16 cellular contexts compared by ENCODE assay signal in the genomic region with DNA sequence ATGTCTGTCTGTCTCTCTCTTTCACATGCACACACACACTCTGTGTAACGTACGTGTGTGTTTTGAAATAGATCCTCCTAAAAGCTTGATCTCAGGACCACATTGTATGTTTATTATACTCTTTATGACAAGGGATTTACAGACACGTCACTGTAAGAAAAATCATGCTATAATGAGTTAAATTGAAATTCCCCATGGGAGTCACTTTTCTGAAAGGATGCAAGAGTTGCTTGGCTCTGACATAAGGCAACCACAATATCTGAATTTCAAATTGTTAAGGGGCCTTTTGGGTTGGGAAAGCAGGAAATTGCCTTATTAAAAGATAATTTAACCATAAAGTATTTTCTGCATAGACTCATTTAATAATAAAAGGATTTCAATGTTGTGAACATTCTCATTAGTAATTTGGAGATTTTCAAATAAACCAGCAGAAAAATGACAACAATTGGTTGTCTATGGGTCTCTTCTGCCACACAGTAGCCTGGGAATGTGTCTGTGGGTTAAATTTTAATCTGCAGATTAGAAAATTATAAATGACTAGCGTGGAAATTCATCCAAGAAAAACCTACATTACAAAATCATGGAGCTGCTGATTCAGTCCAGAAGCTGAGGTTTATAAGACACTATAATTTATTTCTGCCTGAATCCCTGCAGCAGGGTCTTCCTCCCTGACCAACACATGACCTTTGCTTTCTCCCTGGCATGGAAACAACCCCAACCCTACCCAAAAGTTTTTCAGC.
A peak's percentile ranks its signal among the peaks of the same experiment; 100 is the strongest.
DNase-seq lines count a peak whose midpoint lies in the region; ATAC-seq, FAIRE-seq and TF ChIP-seq lines count a peak whose summit lies in the region.
"Had no signal": no experiment of that assay in that cellular context is flagged by ENCODE, and none has a peak within 500 bp of the region (broad histone marks: within the 10 kb centered on the region; RNA-seq: fewer than 3 reads in every experiment).

No MANE protein-coding gene starts in this region.

- no peaks in the 10 kb centered on the region for H3K36me3 Mint-ChIP-seq in activated CD4-positive, alpha-beta T cell treated with anti-CD3 and anti-CD28 coated beads, Interleukin-2, amount 10 ng/mL, durations not matched to agents 24 days and 14 days (ENCODE audit: low read depth)
- H3K36me3 Mint-ChIP-seq: CD4-positive, CD25-positive, alpha-beta regulatory T cell had no signal

- peak; percentile 18 for FAIRE-seq in bronchial epithelial cell (lab: Jason Lieb, UNC)
- FAIRE-seq: G401.6, GM12892, GM19239 had no signal

- TF ChIP-seq CTCF in AG10803 (conservative IDR thresholded peaks at IDR 0.05; ENCODE audit: low read length) (no peak), bronchial epithelial cell (IDR thresholded peaks at IDR 0.05; ENCODE audit: insufficient read depth, low read length, severe bottlenecking) (no peak), fibroblast of mammary gland (conservative IDR thresholded peaks at IDR 0.05; ENCODE audit: control insufficient read depth, insufficient read depth, low read depth, low read length) (no peak), heart right ventricle (IDR thresholded peaks at IDR 0.05) (no peak), coronary artery (IDR thresholded peaks at IDR 0.05) (no peak)

- no peaks in the 10 kb centered on the region for H3K27me3 Mint-ChIP-seq in activated CD4-positive, alpha-beta T cell treated with anti-CD3 and anti-CD28 coated beads, Interleukin-2, amount 10 ng/mL, durations not matched to agents 24 days and 14 days
- H3K27me3 Mint-ChIP-seq: CD4-positive, CD25-positive, alpha-beta regulatory T cell had no signal

- no peaks in the 10 kb centered on the region for H3K79me2 ChIP-seq in Karpas-422 (ENCODE audit: low read length)

- H3K4me1 Mint-ChIP-seq in activated CD4-positive, alpha-beta T cell treated with anti-CD3 and anti-CD28 coated beads, Interleukin-2, amount 10 ng/mL, durations not matched to agents 24 days and 14 days, result no peaks in the 10 kb centered on the region
- H3K4me1 Mint-ChIP-seq: CD4-positive, CD25-positive, alpha-beta regulatory T cell; H9 had no signal

- intact Hi-C loops in activated CD4-positive, alpha-beta T cell treated with anti-CD3 and anti-CD28 coated beads, Interleukin-2, amount 10 ng/mL, durations not matched to agents 24 days and 14 days (cut with micrococcal nuclease), result no loop called here
- intact Hi-C loops in heart right ventricle (cut with DNase I), result loop anchor here in 3 of 10 donors (10.0 kb wide), 1 partner anchor 238 kb away; no protein-coding TSS in a partner anchor

- H3K4me1 ChIP-seq in Karpas-422 (ENCODE audit: low read length) (peaks cover 24% of the 10 kb centered on the region), heart right ventricle (no peaks in the 10 kb centered on the region)

- H3K27me3 ChIP-seq in Karpas-422 (ENCODE audit: low read length) (no peaks in the 10 kb centered on the region), bronchial epithelial cell (ENCODE audit: control insufficient read depth, insufficient read depth, low read length) (no peaks in the 10 kb centered on the region), heart right ventricle (peaks cover 0 to 2% (median 0%) of the 10 kb centered on the region in 7 donors)
- H3K27me3 ChIP-seq: BLaER1 treated with 17β-estradiol and CSF1 and Interleukin-3, amounts not matched to agents 10 nM and 100 nM had no signal

- WGBS in heart right ventricle, 2 donors, result 68 to 70% methylated on average over 4 of the region's 4 CpGs

- H3K4me2 ChIP-seq in Karpas-422 (ENCODE audit: low read depth, low read length, poor library complexity, severe bottlenecking), result peak overlapping the region; percentile 12

- no peak overlapping the region for H3K9ac ChIP-seq in Karpas-422 (ENCODE audit: low read length)
- H3K9ac ChIP-seq: BLaER1 treated with 17β-estradiol and CSF1 and Interleukin-3, amounts not matched to agents 10 nM and 100 nM had no signal

- H3K4me3 Mint-ChIP-seq in activated CD4-positive, alpha-beta T cell treated with anti-CD3 and anti-CD28 coated beads, Interleukin-2, amount 10 ng/mL, durations not matched to agents 24 days and 14 days, result no peak overlapping the region
- H3K4me3 Mint-ChIP-seq: CD4-positive, CD25-positive, alpha-beta regulatory T cell; H9 had no signal

- H3K9me2 ChIP-seq in Karpas-422 (replicated peaks; ENCODE audit: insufficient read depth, low read length), result no peaks in the 10 kb centered on the region

- no peaks in the 10 kb centered on the region for H3K9me3 ChIP-seq in Karpas-422 (ENCODE audit: low read length)
- H3K9me3 ChIP-seq in heart right ventricle, result peaks cover 0 to 25% (median 0%) of the 10 kb centered on the region in 11 donors

- H3K36me3 ChIP-seq in Karpas-422 (ENCODE audit: insufficient read depth, low read length) (no peaks in the 10 kb centered on the region), bronchial epithelial cell (ENCODE audit: control insufficient read depth, insufficient read depth, low read length) (no peaks in the 10 kb centered on the region), heart right ventricle (no peaks in the 10 kb centered on the region)

- H3K4me3 ChIP-seq in AG10803 (ENCODE audit: low read length) (no peak overlapping the region), Karpas-422 (ENCODE audit: low read length) (no peak overlapping the region), bronchial epithelial cell (ENCODE audit: low read depth, low read length) (no peak overlapping the region), fibroblast of mammary gland (ENCODE audit: control insufficient read depth, low read depth, low read length) (no peak overlapping the region), heart right ventricle (no peak overlapping the region), coronary artery (no peak overlapping the region)
- H3K4me3 ChIP-seq: BLaER1 treated with 17β-estradiol and CSF1 and Interleukin-3, amounts not matched to agents 10 nM and 100 nM had no signal

- no peaks in the 10 kb centered on the region for H3K9me3 Mint-ChIP-seq in activated CD4-positive, alpha-beta T cell treated with anti-CD3 and anti-CD28 coated beads, Interleukin-2, amount 10 ng/mL, durations not matched to agents 24 days and 14 days

- no peaks in the 10 kb centered on the region for H4K20me1 ChIP-seq in Karpas-422 (ENCODE audit: insufficient read depth, low read depth, low read length)
- H4K20me1 ChIP-seq: BLaER1 treated with 17β-estradiol and CSF1 and Interleukin-3, amounts not matched to agents 10 nM and 100 nM had no signal

- H3K27ac Mint-ChIP-seq in activated CD4-positive, alpha-beta T cell treated with anti-CD3 and anti-CD28 coated beads, Interleukin-2, amount 10 ng/mL, durations not matched to agents 24 days and 14 days, result no peak overlapping the region
- H3K27ac Mint-ChIP-seq: CD4-positive, CD25-positive, alpha-beta regulatory T cell; H9 had no signal

- H2AFZ ChIP-seq in Karpas-422 (ENCODE audit: low read length), result no peak overlapping the region

- peak; percentile 37 for DNase-seq in AG10803 (ENCODE audit: low read depth)
- DNase-seq in Karpas-422, result no peak
- no peak for DNase-seq in bronchial epithelial cell (ENCODE audit: low read depth)
- DNase-seq in fibroblast of mammary gland (ENCODE audit: low read depth), result peak; percentile 63
- no peak for DNase-seq in activated CD4-positive, alpha-beta T cell treated with anti-CD3 and anti-CD28 coated beads, Interleukin-2, amount 10 ng/mL, durations not matched to agents 24 days and 14 days
- no peak for DNase-seq in heart right ventricle
- no peak for DNase-seq in coronary artery (ENCODE audit: low spot score)
- DNase-seq: CD4-positive, CD25-positive, alpha-beta regulatory T cell; DMS79; GOT3; H9 had no signal

- no peak for ATAC-seq in HG03378 (IDR thresholded peaks at IDR 0.05; ENCODE audit: unreplicated experiment)
- ATAC-seq in heart right ventricle, result no peak

- H3K27ac ChIP-seq in Karpas-422 (ENCODE audit: low read length) (no peak overlapping the region), heart right ventricle (peak overlapping the region in 1 of 10 donors; percentile 12), coronary artery (no peak overlapping the region)
- H3K27ac ChIP-seq: BLaER1 treated with 17β-estradiol and CSF1 and Interleukin-3, amounts not matched to agents 10 nM and 100 nM had no signal

Comparison
In these comparisons a context has a peak if more than half of its experiments do, and no peak if none do; other contexts are left out.
1. DNase-seq: peak in AG10803 (single experiment) and fibroblast of mammary gland (single experiment); none in Karpas-422 (single experiment), bronchial epithelial cell (single experiment), activated CD4-positive, alpha-beta T cell treated with anti-CD3 and anti-CD28 coated beads, Interleukin-2, amount 10 ng/mL, durations not matched to agents 24 days and 14 days (single experiment), heart right ventricle (0 of 2) and coronary artery (single experiment).